Comparison of ENCODE assay signal across 8 cellular contexts in genomic region chr17:8189711-8190477, GRCh38. TPM values are rescaled to one million over a fixed set of nuclear protein-coding genes. Genes with fewer than 3 reads are reported as not detected.
A peak's percentile ranks its signal among the peaks of the same experiment; 100 is the strongest.
DNase-seq lines count a peak whose midpoint lies in the region; ATAC-seq, FAIRE-seq and TF ChIP-seq lines count a peak whose summit lies in the region.

BORCS6 (minus strand) TSS chr17:8190180; CDS start chr17:8190140, 40 bp downstream.

- intact Hi-C loops in left cardiac atrium (cut with DNase I) (no loop called here), prostate gland (cut with DNase I) (loop anchor here (5.0 kb wide), 2 partner anchors 68 to 107 kb away; partner anchors contain the start of genes HES7 and SLC25A35)

- DNase-seq in GM12891 (ENCODE audit: insufficient read length, low spot score), result peak; percentile 70
- peak; percentile 97 for DNase-seq in NCI-H146 (lab: John Stamatoyannopoulos, UW)
- DNase-seq in T-helper 1 cell, result peak; percentile 91 to 98 (median 94)
- peak; percentile 98 for DNase-seq in amniotic epithelial cell (ENCODE audit: low read depth)
- peak; percentile 98 for DNase-seq in left cardiac atrium
- peak; percentile 99 for DNase-seq in prostate gland (ENCODE audit: low spot score)
- peak; percentile 89 for DNase-seq in urothelium cell line (ENCODE audit: low spot score)

- no peak for TF ChIP-seq POLR2A in GM12891 (IDR thresholded peaks at IDR 0.05; ENCODE audit: low read depth, low read length)
- peak; percentile 84 for TF ChIP-seq POLR2A in prostate gland (IDR thresholded peaks at IDR 0.05)

- under 1% methylated on average over 56 of the region's 70 CpGs for WGBS in prostate gland

- no peaks in the 10 kb centered on the region for H3K27me3 ChIP-seq in prostate gland (replicated peaks; ENCODE audit: insufficient read depth)

- H3K4me3 ChIP-seq in prostate gland, result peak within 1 kb of the TSS; percentile 85 to 90

- H3K27ac ChIP-seq in prostate gland, result peak within 1 kb of the TSS; percentile 91 to 95

- H3K4me1 ChIP-seq in prostate gland (replicated peaks), result peaks cover 14% of the 10 kb centered on the region

- peak in 1 of 4 experiments; percentile 11 for TF ChIP-seq CTCF in prostate gland (IDR thresholded peaks at IDR 0.05)

- no peaks in the 10 kb centered on the region for H3K9me3 ChIP-seq in prostate gland

- ATAC-seq in HG02840 (IDR thresholded peaks at IDR 0.05; ENCODE audit: low FRiP score, unreplicated experiment) (peak; percentile 45), left cardiac atrium (peak; percentile 70 to 71)

- peak; percentile 90 for FAIRE-seq in GM12891 (lab: Jason Lieb, UNC)
- FAIRE-seq in urothelium cell line (lab: Jason Lieb, UNC), result no peak

- H3K36me3 ChIP-seq in prostate gland, result no peaks in the 10 kb centered on the region

TF ChIP-seq in GM12891, 5 proteins besides CTCF, POLR2A, EP300 and RAD21:
- no peak for TF ChIP-seq POLR2AphosphoS5 (IDR thresholded peaks at IDR 0.05; ENCODE audit: low read depth, low read length)
- no peak for TF ChIP-seq POU2F2 (IDR thresholded peaks at IDR 0.05; ENCODE audit: low read depth, low read length)
- TF ChIP-seq TAF1 (IDR thresholded peaks at IDR 0.05; ENCODE audit: low read depth, low read length), result 0 out of 2 replicates have a peak, but pooled peaks have one; percentile 46

RNA-seq across cellular contexts. Expression of gene BORCS6, which starts in this region (rescaled TPM):
- 5.5 TPM for polyA plus RNA-seq in GM12891 (2012; ENCODE audit: low read depth, missing spikeins)
- 1 to 10 TPM; 5.8 to 8.9 TPM for total RNA-seq in left cardiac atrium
- 10 to 100 TPM in 1 of 2 donors, 1 to 10 TPM in 1; 9.6 to 19.1 TPM for total RNA-seq in prostate gland

Comparison
In these comparisons a context has a peak if more than half of its experiments do, and no peak if none do; other contexts are left out.
1. Peak in every context shown above with its lines: DNase-seq, ATAC-seq, H3K4me3 ChIP-seq and H3K27ac ChIP-seq.